31 cellular contexts compared by ENCODE assay signal in the genomic region with DNA sequence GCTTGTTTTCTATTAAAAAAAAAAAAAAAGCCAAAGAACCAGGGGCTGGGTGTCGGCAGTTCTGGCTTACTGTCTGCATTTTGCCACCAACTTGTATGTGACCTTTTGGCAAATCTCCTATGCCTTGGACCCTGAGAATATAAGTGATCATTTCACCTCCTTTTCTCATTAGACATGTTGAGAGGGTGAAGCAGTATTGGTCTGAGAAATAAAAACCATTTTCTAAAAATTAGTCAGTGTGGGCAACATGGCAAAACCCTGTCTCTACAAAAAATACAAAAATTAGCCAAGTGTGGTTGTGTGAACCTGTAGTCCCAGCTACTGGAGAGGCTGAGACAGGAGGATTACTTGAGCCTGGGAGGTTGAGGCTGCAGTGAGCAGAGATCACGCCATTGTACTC.
"Had no signal": no experiment of that assay in that cellular context is flagged by ENCODE, and none has a peak within 500 bp of the region (broad histone marks: within the 10 kb centered on the region; RNA-seq: fewer than 3 reads in every experiment).

No MANE protein-coding gene starts in this region.

- H3K9me3 ChIP-seq: ascending aorta, MG63, SJCRH30 had no signal

- H3K27me3 ChIP-seq: ascending aorta, cardiac muscle cell, SJCRH30 had no signal

- DNase-seq: activated CD4-positive, alpha-beta T cell treated with anti-CD3 and anti-CD28 coated beads for 36 hours; activated CD4-positive, alpha-beta T cell treated with anti-CD3 and anti-CD28 coated beads, Interleukin-2, amount 10 ng/mL, durations not matched to agents 7 days and 5 days; activated CD4-positive, alpha-beta T cell treated with anti-CD3 and anti-CD28 coated beads, Interleukin-2, amount 50 U/mL, for 48 hours; activated CD8-positive, alpha-beta T cell treated with anti-CD3 and anti-CD28 coated beads, Interleukin-2, amount 10 ng/mL, durations not matched to agents 7 days and 5 days; activated effector memory CD4-positive, alpha-beta T cell treated with Interleukin-2 at 50 U/mL for 16 hours; activated naive CD4-positive, alpha-beta T cell treated with anti-CD3 and anti-CD28 coated beads, Interleukin-2, amount 10 ng/mL, durations not matched to agents 7 days and 5 days; activated T-cell treated with anti-CD3 and anti-CD28 coated beads for 4 hours; activated T-cell treated with anti-CD3 and anti-CD28 coated beads, Interleukin-2, amount 50 U/mL, for 4 hours; amygdala; Kasumi-1; KG1; MG63; NCI-H1048; NCI-H1105 treated with DMSO at 0.1 percent for 48 hours; NCI-H1436; NCI-H1694 treated with DMSO at 0.1 percent for 48 hours; NCI-H2029; NCI-H345; NCI-H524 treated with DMSO at 0.1 percent for 48 hours; SHP77; SJCRH30 had no signal

- H3K27me3 Mint-ChIP-seq: activated CD4-positive, alpha-beta T cell treated with anti-CD3 and anti-CD28 coated beads for 36 hours; activated CD4-positive, alpha-beta T cell treated with anti-CD3 and anti-CD28 coated beads, Interleukin-2, amount 10 ng/mL, durations not matched to agents 7 days and 5 days; activated naive CD4-positive, alpha-beta T cell treated with anti-CD3 and anti-CD28 coated beads, Interleukin-2, amount 10 ng/mL, durations not matched to agents 7 days and 5 days; activated naive CD8-positive, alpha-beta T cell; central memory CD8-positive, alpha-beta T cell had no signal

- H3K4me3 Mint-ChIP-seq: activated CD4-positive, alpha-beta T cell treated with anti-CD3 and anti-CD28 coated beads for 36 hours; activated CD4-positive, alpha-beta T cell treated with anti-CD3 and anti-CD28 coated beads, Interleukin-2, amount 10 ng/mL, durations not matched to agents 7 days and 5 days; activated CD8-positive, alpha-beta T cell treated with anti-CD3 and anti-CD28 coated beads, Interleukin-2, amount 10 ng/mL, durations not matched to agents 7 days and 5 days; activated naive CD4-positive, alpha-beta T cell treated with anti-CD3 and anti-CD28 coated beads, Interleukin-2, amount 10 ng/mL, durations not matched to agents 7 days and 5 days; activated naive CD8-positive, alpha-beta T cell; activated T-cell treated with anti-CD3 and anti-CD28 coated beads, Interleukin-2, amount 50 U/mL, for 4 hours; activated T-helper 1 cell treated with anti-CD3 and anti-CD28 coated beads, Interleukin-12 subunit alpha, Interleukin-12 subunit beta, Interleukin-2, Interleukin-4 antibody, amounts not matched to agents 30 ng/mL and 10 ng/mL and 1 ng/mL, durations not matched to agents 14 hours and 24 hours and 36 hours; central memory CD8-positive, alpha-beta T cell; T-helper 1 cell treated with Interleukin-12 subunit alpha and Interleukin-12 subunit beta and Interleukin-4 antibody, amounts not matched to agents 30 μg/mL and 1 μg/mL, for 36 hours; T-helper 2 cell treated with Interferon-gamma antibody and Interleukin-4, amounts not matched to agents 5 μg/mL and 100 μg/mL, for 36 hours had no signal

- H3K4me1 Mint-ChIP-seq: activated naive CD4-positive, alpha-beta T cell treated with anti-CD3 and anti-CD28 coated beads, Interleukin-2, amount 10 ng/mL, durations not matched to agents 7 days and 5 days had no signal

- ATAC-seq: activated CD4-positive, alpha-beta T cell treated with anti-CD3 and anti-CD28 coated beads for 36 hours; activated CD4-positive, CD25-positive, alpha-beta regulatory T cell treated with anti-CD3 and anti-CD28 coated beads, Interleukin-2, amount 50 U/mL, for 24 hours; activated CD8-positive, alpha-beta T cell treated with anti-CD3 and anti-CD28 coated beads, Interleukin-2, amount 10 ng/mL, durations not matched to agents 7 days and 5 days; activated T-cell treated with anti-CD3 and anti-CD28 coated beads, Interleukin-2, amount 50 U/mL, for 4 hours; Panc1 had no signal

- H3K9me3 Mint-ChIP-seq: activated CD4-positive, alpha-beta T cell treated with anti-CD3 and anti-CD28 coated beads, Interleukin-2, amount 10 ng/mL, durations not matched to agents 7 days and 5 days; activated naive CD4-positive, alpha-beta T cell treated with anti-CD3 and anti-CD28 coated beads, Interleukin-2, amount 10 ng/mL, durations not matched to agents 7 days and 5 days; activated T-cell treated with anti-CD3 and anti-CD28 coated beads, Interleukin-2, amount 50 U/mL, for 4 hours; activated T-helper 1 cell treated with anti-CD3 and anti-CD28 coated beads, Interleukin-12 subunit alpha, Interleukin-12 subunit beta, Interleukin-2, Interleukin-4 antibody, amounts not matched to agents 30 ng/mL and 10 ng/mL and 1 ng/mL, durations not matched to agents 14 hours and 24 hours and 36 hours; central memory CD8-positive, alpha-beta T cell; T-helper 1 cell treated with Interleukin-12 subunit alpha and Interleukin-12 subunit beta and Interleukin-4 antibody, amounts not matched to agents 30 μg/mL and 1 μg/mL, for 36 hours; T-helper 2 cell treated with Interferon-gamma antibody and Interleukin-4, amounts not matched to agents 5 μg/mL and 100 μg/mL, for 36 hours had no signal

- H3K4me1 ChIP-seq: ascending aorta, SJCRH30 had no signal

- H3K4me3 ChIP-seq: ascending aorta, cardiac muscle cell, MG63, SJCRH30, SK-N-MC had no signal

- H3K36me3 ChIP-seq: ascending aorta, cardiac muscle cell, MG63, SJCRH30 had no signal

- H3K27ac Mint-ChIP-seq: activated CD4-positive, alpha-beta T cell treated with anti-CD3 and anti-CD28 coated beads, Interleukin-2, amount 10 ng/mL, durations not matched to agents 7 days and 5 days; activated CD8-positive, alpha-beta T cell treated with anti-CD3 and anti-CD28 coated beads, Interleukin-2, amount 10 ng/mL, durations not matched to agents 7 days and 5 days; activated naive CD4-positive, alpha-beta T cell treated with anti-CD3 and anti-CD28 coated beads, Interleukin-2, amount 10 ng/mL, durations not matched to agents 7 days and 5 days; activated T-helper 1 cell treated with anti-CD3 and anti-CD28 coated beads, Interleukin-12 subunit alpha, Interleukin-12 subunit beta, Interleukin-2, Interleukin-4 antibody, amounts not matched to agents 30 ng/mL and 10 ng/mL and 1 ng/mL, durations not matched to agents 14 hours and 24 hours and 36 hours; T-helper 1 cell treated with Interleukin-12 subunit alpha and Interleukin-12 subunit beta and Interleukin-4 antibody, amounts not matched to agents 30 μg/mL and 1 μg/mL, for 36 hours; T-helper 2 cell treated with Interferon-gamma antibody and Interleukin-4, amounts not matched to agents 5 μg/mL and 100 μg/mL, for 36 hours had no signal

- H3K27ac ChIP-seq: ascending aorta, cardiac muscle cell, SJCRH30, SK-N-MC had no signal
